In genomic region chr2:189261431-189261841, GRCh38 we compare ENCODE assay signal across 11 cellular contexts.
A peak's percentile ranks its signal among the peaks of the same experiment; 100 is the strongest.
DNase-seq lines count a peak whose midpoint lies in the region; ATAC-seq and TF ChIP-seq lines count a peak whose summit lies in the region.
"Had no signal": no experiment of that assay in that cellular context is flagged by ENCODE, and none has a peak within 500 bp of the region (broad histone marks: within the 10 kb centered on the region; RNA-seq: fewer than 3 reads in every experiment).

No MANE protein-coding gene starts in this region.

- no peak overlapping the region for H2AFZ ChIP-seq in GM23338

- no peaks in the 10 kb centered on the region for H4K20me1 ChIP-seq in GM23338 (replicated peaks; ENCODE audit: insufficient read depth)

- no peaks in the 10 kb centered on the region for H3K9me3 ChIP-seq in SJSA1 (replicated peaks)
- H3K9me3 ChIP-seq: neutrophil had no signal

- no peaks in the 10 kb centered on the region for H3K36me3 ChIP-seq in GM23338 (ENCODE audit: insufficient read depth)
- H3K36me3 ChIP-seq in SJSA1: no peaks in the 10 kb centered on the region
- H3K36me3 ChIP-seq: neutrophil had no signal

- H3K27me3 ChIP-seq in GM23338 (ENCODE audit: insufficient read depth) (no peaks in the 10 kb centered on the region), SJSA1 (replicated peaks) (no peaks in the 10 kb centered on the region)
- H3K27me3 ChIP-seq: neutrophil had no signal

- H3K4me3 ChIP-seq in GM23338 (no peak overlapping the region), SJSA1 (no peak overlapping the region), epithelial cell of esophagus (ENCODE audit: low read length) (no peak overlapping the region)

- no peak for DNase-seq in GM23338 (ENCODE audit: low spot score)
- peak in 1 of 2 experiments; percentile 29 for DNase-seq in SJSA1 (ENCODE audit: low read depth in 1 of 2, low spot score in 2 of 2)
- DNase-seq in epithelial cell of esophagus (ENCODE audit: low read depth): peak; percentile 65
- no peak for DNase-seq in stimulated activated CD4-positive, alpha-beta T cell treated with anti-CD3 and anti-CD28 coated beads, Interleukin-2, amount 100 ng/mL, for 48 hours
- no peak for DNase-seq in NCI-H1105 treated with DMSO at 0.1 percent for 48 hours (lab: John Stamatoyannopoulos, UW)
- DNase-seq in NCI-H2081 (lab: John Stamatoyannopoulos, UW): no peak
- DNase-seq in NCI-H510A (lab: John Stamatoyannopoulos, UW): no peak
- DNase-seq: activated CD8-positive, alpha-beta T cell treated with anti-CD3 and anti-CD28 coated beads for 36 hours; NCI-H774 had no signal

- no peak for ATAC-seq in GM23338
- ATAC-seq: activated CD8-positive, alpha-beta T cell treated with anti-CD3 and anti-CD28 coated beads for 36 hours had no signal

- H3K27ac ChIP-seq in GM23338 (ENCODE audit: low read depth) (no peak overlapping the region), SJSA1 (0 out of 2 replicates have a peak overlapping the region, but pooled peaks have one; percentile 18)
- H3K27ac ChIP-seq: neutrophil had no signal

- H3K79me2 ChIP-seq in GM23338 (replicated peaks; ENCODE audit: insufficient read depth): no peaks in the 10 kb centered on the region

- no peaks in the 10 kb centered on the region; the same call in 2 of the 3 replicates for H3K36me3 Mint-ChIP-seq in GM23338 (ENCODE audit: low read depth)
- H3K36me3 Mint-ChIP-seq in nephron (ENCODE audit: low read depth): no peaks in the 10 kb centered on the region

- H3K27me3 Mint-ChIP-seq in GM23338 (ENCODE audit: insufficient read depth, low read depth, poor library complexity): no peaks in the 10 kb centered on the region
- no peaks in the 10 kb centered on the region for H3K27me3 Mint-ChIP-seq in nephron (ENCODE audit: low read depth)
- H3K27me3 Mint-ChIP-seq: activated CD8-positive, alpha-beta T cell treated with anti-CD3 and anti-CD28 coated beads for 36 hours had no signal

- H3K4me1 ChIP-seq in GM23338 (ENCODE audit: insufficient read depth) (peaks cover 15% of the 10 kb centered on the region), SJSA1 (replicated peaks) (peaks cover 8% of the 10 kb centered on the region)

- H3K27ac Mint-ChIP-seq in GM23338: 0 out of 2 replicates have a peak overlapping the region, but pooled peaks have one; percentile 17
- peak overlapping the region in 2 of 3 experiments; percentile 19 to 70 for H3K27ac Mint-ChIP-seq in nephron
- H3K27ac Mint-ChIP-seq: activated CD8-positive, alpha-beta T cell treated with anti-CD3 and anti-CD28 coated beads for 36 hours had no signal

- no peak overlapping the region for H3K4me2 ChIP-seq in GM23338

- H3F3A ChIP-seq in GM23338 (replicated peaks; ENCODE audit: low read depth): no peaks in the 10 kb centered on the region

- H3K4me1 Mint-ChIP-seq in GM23338 (peaks cover 10% of the 10 kb centered on the region; the same call in 2 of the 3 replicates), nephron (peaks cover 12% of the 10 kb centered on the region)

- H3K4me3 Mint-ChIP-seq in GM23338 (no peak overlapping the region), nephron (no peak overlapping the region)
- H3K4me3 Mint-ChIP-seq: activated CD8-positive, alpha-beta T cell treated with anti-CD3 and anti-CD28 coated beads for 36 hours had no signal

- peaks cover 4% of the 10 kb centered on the region; the same call in 2 of the 3 replicates for H3K9me3 Mint-ChIP-seq in GM23338
- H3K9me3 Mint-ChIP-seq in nephron: peaks cover 3% of the 10 kb centered on the region

- TF ChIP-seq CTCF in GM23338 (conservative IDR thresholded peaks at IDR 0.05; ENCODE audit: low read depth in 2 of 2): no peak
- no peak for TF ChIP-seq CTCF in epithelial cell of esophagus (IDR thresholded peaks at IDR 0.05; ENCODE audit: insufficient read depth, low read depth, low read length, missing control alignments)
- TF ChIP-seq CTCF in nephron (IDR thresholded peaks at IDR 0.05; ENCODE audit: unreplicated experiment in 3 of 3): no peak

- 0 out of 2 replicates have a peak, but pooled peaks cover 5% of the 10 kb centered on the region for H3K9me2 ChIP-seq in GM23338 (ENCODE audit: insufficient read depth)

TF ChIP-seq in GM23338, 12 proteins besides CTCF, POLR2A, EP300 and RAD21 (continues in another document):
- no peak for TF ChIP-seq ZNF114 (CRISPR knock-in tag; IDR thresholded peaks at IDR 0.05)
- TF ChIP-seq ZNF462 (CRISPR knock-in tag; IDR thresholded peaks at IDR 0.05): no peak
- TF ChIP-seq REST (IDR thresholded peaks at IDR 0.05; ENCODE audit: unreplicated experiment): no peak
- TF ChIP-seq ZNF331 (CRISPR knock-in tag; IDR thresholded peaks at IDR 0.05; ENCODE audit: low read depth): no peak
- TF ChIP-seq POLR2AphosphoS5 (IDR thresholded peaks at IDR 0.05; ENCODE audit: low read depth): no peak
